In the genomic region with DNA sequence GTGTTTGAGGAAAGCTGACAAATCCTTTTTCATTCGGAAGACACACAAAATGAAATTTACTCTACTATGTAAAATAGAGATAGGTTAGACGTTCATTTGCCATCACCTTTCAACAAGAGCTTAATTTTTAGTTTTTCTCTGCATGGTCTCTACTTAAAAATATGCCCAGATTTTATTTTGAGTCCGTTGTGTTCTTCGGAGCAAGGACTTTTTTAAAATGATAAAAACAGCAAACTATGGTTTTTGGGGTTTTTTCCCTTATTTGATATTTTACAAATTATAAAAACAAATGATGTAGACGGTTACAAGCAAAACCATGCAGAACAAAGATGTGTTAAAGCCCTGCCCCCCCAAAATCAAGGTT, we compare ENCODE assay signal across 13 cellular contexts. TPM values are rescaled to one million over a fixed set of nuclear protein-coding genes. Genes with fewer than 3 reads are reported as not detected.
DNase-seq lines count a peak whose midpoint lies in the region; ATAC-seq, FAIRE-seq and TF ChIP-seq lines count a peak whose summit lies in the region.
"Had no signal": no experiment of that assay in that cellular context is flagged by ENCODE, and none has a peak within 500 bp of the region (broad histone marks: within the 10 kb centered on the region; RNA-seq: fewer than 3 reads in every experiment).

No MANE protein-coding gene starts in this region.

- POLR2A ChIA-PET in HepG2 (lab: Yijun Ruan, JAX): interaction anchor here (1.1 to 1.3 kb wide), 2 partner anchors 76 to 144 kb away, joined by 3 to 5 read pairs; no protein-coding TSS in a partner anchor

- BruUV-seq in HepG2 (replicated peaks; lab: Mats Ljungman, UMichigan): no TSS peak

- FAIRE-seq in HepG2 (lab: Jason Lieb, UNC): no peak

- no peak for TF ChIP-seq CTCF in HepG2 (CRISPR knock-in tag; IDR thresholded peaks at IDR 0.05)
- no peak for TF ChIP-seq CTCF in coronary artery (IDR thresholded peaks at IDR 0.05)
- TF ChIP-seq CTCF in GM20000 (IDR thresholded peaks at IDR 0.05; ENCODE audit: extremely low read depth, missing control alignments): no peak

- H3K4me3 ChIP-seq in HepG2 (replicated peaks in 1 of 3; ENCODE audit: insufficient read depth in 1 of 3, low read depth in 2 of 3, low read length in 3 of 3) (no peak overlapping the region), coronary artery (no peak overlapping the region)
- H3K4me3 ChIP-seq: left ventricle myocardium inferior, MG63, Peyer's patch, thyroid gland had no signal

- in situ Hi-C loops in HepG2 (cut with HindIII; ENCODE audit: extremely low pct_ligation_motif_present, low pct_unique_long_range_greater_than_20kb): no loop called here

- no peaks in the 10 kb centered on the region for H3K9me3 ChIP-seq in HepG2 (ENCODE audit: low read length)
- H3K9me3 ChIP-seq: left ventricle myocardium inferior, MG63, Peyer's patch, thyroid gland had no signal

- H3K4me1 ChIP-seq in HepG2 (ENCODE audit: insufficient read depth, low read length): peaks cover 53% of the 10 kb centered on the region

- no peaks in the 10 kb centered on the region for H3K9me3 Mint-ChIP-seq in activated naive CD4-positive, alpha-beta T cell treated with anti-CD3 and anti-CD28 coated beads, Interleukin-2, amount 50 U/mL, for 24 hours
- H3K9me3 Mint-ChIP-seq in activated T-helper 1 cell treated with anti-CD3 and anti-CD28 coated beads, Interleukin-12 subunit alpha, Interleukin-12 subunit beta, Interleukin-2, Interleukin-4 antibody, amounts not matched to agents 30 ng/mL and 10 ng/mL and 1 ng/mL, durations not matched to agents 14 hours and 24 hours and 36 hours: no peaks in the 10 kb centered on the region

- no peak overlapping the region for H3K4me3 Mint-ChIP-seq in activated naive CD4-positive, alpha-beta T cell treated with anti-CD3 and anti-CD28 coated beads, Interleukin-2, amount 50 U/mL, for 24 hours
- no peak overlapping the region for H3K4me3 Mint-ChIP-seq in activated T-helper 1 cell treated with anti-CD3 and anti-CD28 coated beads, Interleukin-12 subunit alpha, Interleukin-12 subunit beta, Interleukin-2, Interleukin-4 antibody, amounts not matched to agents 30 ng/mL and 10 ng/mL and 1 ng/mL, durations not matched to agents 14 hours and 24 hours and 36 hours

- no peak for TF ChIP-seq POLR2A in HepG2 (IDR thresholded peaks at IDR 0.05; ENCODE audit: insufficient read depth in 1 of 2, low read depth in 2 of 2, low read length in 2 of 2)

- H3K36me3 ChIP-seq in HepG2 (replicated peaks in 1 of 2; ENCODE audit: control insufficient read depth in 1 of 2, insufficient read depth in 2 of 2, low read length in 2 of 2): peaks cover 14 to 23% of the 10 kb centered on the region in 2 experiments

- DNase-seq in activated naive CD4-positive, alpha-beta T cell (lab: John Stamatoyannopoulos, UW): no peak
- DNase-seq in activated T-helper 1 cell treated with anti-CD3 and anti-CD28 coated beads, Interleukin-12 subunit alpha, Interleukin-12 subunit beta, Interleukin-2, Interleukin-4 antibody, amounts not matched to agents 30 ng/mL and 10 ng/mL and 1 ng/mL, durations not matched to agents 14 hours and 24 hours and 36 hours (ENCODE audit: low spot score): no peak
- DNase-seq in HepG2 (ENCODE audit: low spot score) (no peak), coronary artery (ENCODE audit: low spot score) (no peak), GM20000 (ENCODE audit: low spot score) (no peak)
- DNase-seq in stimulated activated naive CD8-positive, alpha-beta T cell treated with anti-CD3 and anti-CD28 coated beads, Interleukin-15, Interleukin-2, amounts not matched to agents 100 U/mL and 50 U/mL, for 24 hours: no peak
- DNase-seq: NCI-H187 treated with DMSO at 0.1 percent for 48 hours had no signal

- intact Hi-C loops in activated T-helper 1 cell treated with anti-CD3 and anti-CD28 coated beads, Interleukin-12 subunit alpha, Interleukin-12 subunit beta, Interleukin-2, Interleukin-4 antibody, amounts not matched to agents 30 ng/mL and 10 ng/mL and 1 ng/mL, durations not matched to agents 14 hours and 24 hours and 36 hours (cut with micrococcal nuclease): loop anchor here (1.0 kb wide), 6 partner anchors 14 to 591 kb away; no protein-coding TSS in a partner anchor
- intact Hi-C loops in HepG2 (cut with micrococcal nuclease; ENCODE audit: unreplicated experiment): loop anchor here (1.0 to 2.0 kb wide), 5 partner anchors 58 to 232 kb away; no protein-coding TSS in a partner anchor

- peaks cover 38% of the 10 kb centered on the region for H3K4me1 Mint-ChIP-seq in activated naive CD4-positive, alpha-beta T cell treated with anti-CD3 and anti-CD28 coated beads, Interleukin-2, amount 50 U/mL, for 24 hours
- peaks cover 32% of the 10 kb centered on the region for H3K4me1 Mint-ChIP-seq in activated T-helper 1 cell treated with anti-CD3 and anti-CD28 coated beads, Interleukin-12 subunit alpha, Interleukin-12 subunit beta, Interleukin-2, Interleukin-4 antibody, amounts not matched to agents 30 ng/mL and 10 ng/mL and 1 ng/mL, durations not matched to agents 14 hours and 24 hours and 36 hours (ENCODE audit: low read depth)

- no peaks in the 10 kb centered on the region for H4K20me1 ChIP-seq in HepG2 (ENCODE audit: insufficient read depth, low read length)

- no peak overlapping the region for H3K4me2 ChIP-seq in HepG2 (ENCODE audit: low read depth, low read length)

- H3K27ac Mint-ChIP-seq in activated naive CD4-positive, alpha-beta T cell treated with anti-CD3 and anti-CD28 coated beads, Interleukin-2, amount 50 U/mL, for 24 hours: peak overlapping the region; percentile 53
- peak overlapping the region; percentile 85 for H3K27ac Mint-ChIP-seq in activated T-helper 1 cell treated with anti-CD3 and anti-CD28 coated beads, Interleukin-12 subunit alpha, Interleukin-12 subunit beta, Interleukin-2, Interleukin-4 antibody, amounts not matched to agents 30 ng/mL and 10 ng/mL and 1 ng/mL, durations not matched to agents 14 hours and 24 hours and 36 hours

- CTCF ChIA-PET in HepG2 (lab: Yijun Ruan, JAX; ENCODE audit: low intra/inter-chr PET ratio, low total read pairs): interaction anchor here (0.7 to 3.1 kb wide), 8 partner anchors 30 to 233 kb away, joined by 3 to 107 read pairs (median 20); no protein-coding TSS in a partner anchor

- TF ChIP-seq RAD21 in HepG2 (CRISPR knock-in tag; IDR thresholded peaks at IDR 0.05): no peak

- no peak overlapping the region for H3K9ac ChIP-seq in HepG2 (ENCODE audit: insufficient read depth, low read depth, low read length)

- H3K27me3 Mint-ChIP-seq in activated naive CD4-positive, alpha-beta T cell treated with anti-CD3 and anti-CD28 coated beads, Interleukin-2, amount 50 U/mL, for 24 hours: no peaks in the 10 kb centered on the region
- H3K27me3 Mint-ChIP-seq in activated T-helper 1 cell treated with anti-CD3 and anti-CD28 coated beads, Interleukin-12 subunit alpha, Interleukin-12 subunit beta, Interleukin-2, Interleukin-4 antibody, amounts not matched to agents 30 ng/mL and 10 ng/mL and 1 ng/mL, durations not matched to agents 14 hours and 24 hours and 36 hours (ENCODE audit: insufficient read depth): no peaks in the 10 kb centered on the region

- TF ChIP-seq EP300 in HepG2 (IDR thresholded peaks at IDR 0.05; ENCODE audit: low read depth in 2 of 2, low read length in 2 of 2) (no peak), HepG2 (CRISPR knock-in tag; IDR thresholded peaks at IDR 0.05; ENCODE audit: borderline replicate concordance) (no peak)

- peaks cover 11% of the 10 kb centered on the region for H3K36me3 Mint-ChIP-seq in activated naive CD4-positive, alpha-beta T cell treated with anti-CD3 and anti-CD28 coated beads, Interleukin-2, amount 50 U/mL, for 24 hours
- H3K36me3 Mint-ChIP-seq in activated T-helper 1 cell treated with anti-CD3 and anti-CD28 coated beads, Interleukin-12 subunit alpha, Interleukin-12 subunit beta, Interleukin-2, Interleukin-4 antibody, amounts not matched to agents 30 ng/mL and 10 ng/mL and 1 ng/mL, durations not matched to agents 14 hours and 24 hours and 36 hours (ENCODE audit: low read depth): peaks cover 31% of the 10 kb centered on the region

- H2AFZ ChIP-seq in HepG2 (ENCODE audit: low read length): no peak overlapping the region

- no peak overlapping the region for H3K27ac ChIP-seq in HepG2 (ENCODE audit: extremely low read length, insufficient read depth, low read length)
- H3K27ac ChIP-seq in coronary artery: no peak overlapping the region
- H3K27ac ChIP-seq: thyroid gland had no signal

- H3K27me3 ChIP-seq in HepG2 (ENCODE audit: control insufficient read depth in 1 of 2, insufficient read depth in 2 of 2, low read length in 2 of 2): no peaks in the 10 kb centered on the region
- H3K27me3 ChIP-seq: MG63, Peyer's patch, thyroid gland had no signal

- ATAC-seq in HepG2: no peak
- no peak for ATAC-seq in GM19455 (IDR thresholded peaks at IDR 0.05; ENCODE audit: unreplicated experiment)
- ATAC-seq in stimulated activated naive CD8-positive, alpha-beta T cell treated with anti-CD3 and anti-CD28 coated beads, Interleukin-15, Interleukin-2, amounts not matched to agents 100 U/mL and 50 U/mL, for 24 hours: no peak

- peaks cover 2% of the 10 kb centered on the region for H3K79me2 ChIP-seq in HepG2 (ENCODE audit: insufficient read depth, low read length)

- WGBS in HepG2 (ENCODE audit: low lambda C conversion rate): 65% methylated on average over 5 of the region's 5 CpGs

RNA-seq across cellular contexts. Expression of a gene that starts 53.3 kb away (rescaled TPM):
- 0.49 and 1.1 TPM in 2 replicates for total RNA-seq in activated T-helper 1 cell treated with anti-CD3 and anti-CD28 coated beads, Interleukin-12 subunit alpha, Interleukin-12 subunit beta, Interleukin-2, Interleukin-4 antibody, amounts not matched to agents 30 ng/mL and 10 ng/mL and 1 ng/mL, durations not matched to agents 14 hours and 24 hours and 36 hours
- 0.13 and 0.15 TPM in 2 replicates for total RNA-seq in HepG2 (2016; rRNA removed; fragmentation: Illumina TruSeq; extraction: Trizol)
- total RNA-seq in HepG2 (2016; cell fraction: cytosol; rRNA removed; fragmentation: Illumina TruSeq; extraction: Trizol; ENCODE audit: low read depth): 0.51 and 0.53 TPM in 2 replicates
- 0.19 and 0.21 TPM in 2 replicates for total RNA-seq in HepG2 (2016; cell fraction: insoluble cytoplasmic fraction; rRNA removed; fragmentation: Illumina TruSeq; extraction: Trizol)
- total RNA-seq in HepG2 (2016; cell fraction: membrane; rRNA removed; fragmentation: Illumina TruSeq; extraction: Trizol): 0.10 and 0.37 TPM in 2 replicates
- 0.59 and 0.60 TPM in 2 replicates for total RNA-seq in HepG2 (2016; cell fraction: nucleus; rRNA removed; fragmentation: Illumina TruSeq; extraction: Trizol)
- 0.47 and 0.50 TPM in 2 replicates for polyA plus RNA-seq in HepG2 (2011; rRNA removed)
- polyA plus RNA-seq in HepG2 (2011; cell fraction: cytosol; rRNA removed): 0.04 and 0.09 TPM in 2 replicates
- polyA plus RNA-seq in HepG2 (2011; cell fraction: nucleus; rRNA removed): 0.68 and 0.96 TPM in 2 replicates
- polyA plus RNA-seq in HepG2 (2012): 0.36 and 0.63 TPM in 2 replicates
- polyA plus RNA-seq in HepG2 (2016; cell fraction: cytosol; fragmentation: Illumina TruSeq; extraction: Trizol; ENCODE audit: low read depth): not detected in 2 replicates
- polyA plus RNA-seq in HepG2 (2016; cell fraction: insoluble cytoplasmic fraction; fragmentation: Illumina TruSeq; extraction: Trizol; ENCODE audit: low read depth): 0.07 and 0.14 TPM in 2 replicates
- polyA plus RNA-seq in HepG2 (2016; cell fraction: membrane; fragmentation: Illumina TruSeq; extraction: Trizol; ENCODE audit: low read depth): 0.03 and 0.05 TPM in 2 replicates
- 0.31 and 0.63 TPM in 2 replicates for polyA plus RNA-seq in HepG2 (2016; cell fraction: nucleus; fragmentation: Illumina TruSeq; extraction: Trizol; ENCODE audit: insufficient read depth, low read depth)
- polyA minus RNA-seq in HepG2 (2011; rRNA and poly(A)+ RNA removed; ENCODE audit: low replicate concordance): 0.02 and 0.19 TPM in 2 replicates
- polyA minus RNA-seq in HepG2 (2011; cell fraction: cytosol; rRNA and poly(A)+ RNA removed): 0.26 TPM in 1 of 2 replicates, not detected in the other
- 2.2 and 2.9 TPM in 2 replicates for polyA minus RNA-seq in HepG2 (2011; cell fraction: nucleus; rRNA and poly(A)+ RNA removed)
